Comparison of ENCODE assay signal across 10 cellular contexts in the genomic region with DNA sequence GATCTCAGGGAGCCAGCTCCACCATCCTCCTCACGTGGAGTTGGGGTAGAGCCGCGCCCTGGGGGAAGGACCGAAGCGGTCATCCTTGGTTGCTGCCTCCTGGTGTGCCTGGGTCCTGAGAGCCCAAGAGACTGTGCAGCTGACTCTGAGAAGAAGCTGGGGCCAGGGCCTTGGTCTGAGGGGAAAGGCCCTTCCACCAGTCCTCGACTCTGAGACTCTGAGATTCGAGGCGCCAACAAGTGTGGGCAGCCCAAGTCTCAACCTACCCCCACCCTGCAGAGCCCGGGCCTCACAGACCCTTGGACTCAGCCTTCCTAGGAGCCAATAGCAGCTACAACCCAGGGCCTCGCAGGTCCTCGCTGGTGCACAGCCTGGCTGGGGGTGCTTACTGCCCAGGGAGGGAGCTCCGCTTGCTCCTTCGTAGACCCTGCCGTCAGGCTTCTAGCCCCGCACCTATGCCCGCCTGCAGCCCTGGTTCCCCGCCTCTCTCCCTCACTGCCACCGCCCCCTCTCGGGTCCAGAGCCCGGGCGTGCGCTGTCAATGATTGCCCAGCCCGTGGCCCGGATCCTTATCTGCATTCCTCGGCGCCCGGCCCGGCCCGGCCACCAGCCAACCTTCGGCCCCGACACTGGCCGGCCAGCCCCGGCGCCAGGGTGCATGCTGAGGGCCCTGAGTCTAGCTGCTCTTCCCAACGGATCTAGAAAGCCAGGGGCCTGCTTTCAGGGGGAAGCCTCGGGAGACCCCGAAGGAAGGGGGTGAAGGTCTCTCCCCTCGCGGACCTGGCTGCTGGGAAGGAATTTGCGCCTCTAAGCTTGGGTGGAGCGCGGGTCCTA. TPM values are rescaled to one million over a fixed set of nuclear protein-coding genes. Genes with fewer than 3 reads are reported as not detected.
DNase-seq lines count a peak whose midpoint lies in the region; ATAC-seq and TF ChIP-seq lines count a peak whose summit lies in the region.
"Had no signal": no experiment of that assay in that cellular context is flagged by ENCODE, and none has a peak within 500 bp of the region (broad histone marks: within the 10 kb centered on the region; RNA-seq: fewer than 3 reads in every experiment).

No MANE protein-coding gene starts in this region.

- H3K4me3 ChIP-seq in astrocyte of the spinal cord (ENCODE audit: low read depth, low read length) (peak overlapping the region; percentile 1), lung (no peak overlapping the region), urinary bladder (ENCODE audit: low read depth, low read length) (peak overlapping the region; percentile 9)
- H3K4me3 ChIP-seq: SK-N-MC had no signal

- intact Hi-C loops in Right ventricle myocardium superior (cut with DNase I), result loop anchor here (2.0 to 5.0 kb wide), 2 partner anchors 60 to 94 kb away; no protein-coding TSS in a partner anchor
- intact Hi-C loops in cardiac septum (cut with DNase I), result loop anchor here (1.0 to 5.0 kb wide), 3 partner anchors 61 to 244 kb away; no protein-coding TSS in a partner anchor

- H3K27ac ChIP-seq in lung (ENCODE audit: low read depth in 1 of 2, low read length in 1 of 2), result no peak overlapping the region
- H3K27ac ChIP-seq in urinary bladder (ENCODE audit: low read depth), result no peak overlapping the region
- H3K27ac ChIP-seq: SK-N-MC had no signal

- TF ChIP-seq CTCF in astrocyte of the spinal cord (IDR thresholded peaks at IDR 0.05; ENCODE audit: low read depth, low read length), result no peak
- TF ChIP-seq CTCF in lung (IDR thresholded peaks at IDR 0.05; ENCODE audit: control extremely low read depth, extremely low read depth), result no peak

- 6 to 8% methylated on average over 42 of the region's 42 CpGs for WGBS in lung, 2 donors
- WGBS in urinary bladder, result 6% methylated on average over 42 of the region's 42 CpGs

- in situ Hi-C loops in astrocyte of the spinal cord (cut with HindIII; ENCODE audit: low sequenced_read_pairs), result no loop called here

- H3K9me3 ChIP-seq in lung (ENCODE audit: control insufficient read depth in 2 of 2, insufficient read depth in 1 of 2, low read length in 1 of 2), result no peaks in the 10 kb centered on the region

- peaks cover 0 to 4% of the 10 kb centered on the region in 2 donors for H3K36me3 ChIP-seq in lung (ENCODE audit: control insufficient read depth in 2 of 2, insufficient read depth in 2 of 2, low read length in 2 of 2)
- no peaks in the 10 kb centered on the region for H3K36me3 ChIP-seq in urinary bladder (ENCODE audit: insufficient read depth)

- H3K4me1 ChIP-seq in lung (ENCODE audit: control insufficient read depth in 2 of 2, insufficient read depth in 2 of 2, low read length in 2 of 2), result peaks cover 7 to 16% of the 10 kb centered on the region in 2 donors
- H3K4me1 ChIP-seq in urinary bladder (ENCODE audit: insufficient read depth), result peaks cover 4% of the 10 kb centered on the region

- no peaks in the 10 kb centered on the region for H3K27me3 ChIP-seq in lung (ENCODE audit: control insufficient read depth, insufficient read depth)

- DNase-seq in Right ventricle myocardium superior (peak; percentile 73), cardiac septum (ENCODE audit: low spot score) (no peak), astrocyte of the spinal cord (ENCODE audit: low read depth, low spot score) (no peak), lung (ENCODE audit: low spot score) (peak; percentile 77), NCI-H1105 treated with DMSO at 0.1 percent for 48 hours (lab: John Stamatoyannopoulos, UW) (no peak), DMS79 treated with DMSO at 0.1 percent for 48 hours (lab: John Stamatoyannopoulos, UW) (no peak)

- ATAC-seq in Right ventricle myocardium superior (ENCODE audit: poor library complexity) (peak; percentile 82), lung (ENCODE audit: insufficient read depth, low FRiP score) (peak; percentile 78), GM19324 (IDR thresholded peaks at IDR 0.05; ENCODE audit: low FRiP score, unreplicated experiment) (no peak)

RNA-seq across cellular contexts. Expression of gene IHH, which starts 2.0 kb away (rescaled TPM):
- total RNA-seq in Right ventricle myocardium superior (not detected), cardiac septum (not detected), lung (1 to 10 TPM; 2.2 to 4.4 TPM), urinary bladder (not detected)
- polyA plus RNA-seq in lung (1 to 10 TPM in 1 of 2 donors, under 1 TPM in 1; 0.55 to 1.8 TPM), urinary bladder (0.13 TPM)
- total RNA-seq: CD4-positive, CD25-positive, alpha-beta regulatory T cell had no signal
- polyA plus RNA-seq: CD4-positive, CD25-positive, alpha-beta regulatory T cell had no signal

RNA-seq across cellular contexts. Expression of gene CFAP65, which starts 17.4 kb away (rescaled TPM):
- not detected for total RNA-seq in Right ventricle myocardium superior
- not detected for total RNA-seq in cardiac septum
- 10 to 100 TPM; 10.3 to 16.5 TPM for total RNA-seq in lung
- 1 to 10 TPM; 3.9 to 5.8 TPM for polyA plus RNA-seq in lung
- not detected for total RNA-seq in urinary bladder
- not detected for polyA plus RNA-seq in urinary bladder
- total RNA-seq: CD4-positive, CD25-positive, alpha-beta regulatory T cell had no signal
- polyA plus RNA-seq: CD4-positive, CD25-positive, alpha-beta regulatory T cell had no signal

Comparison
In these comparisons a context has a peak if more than half of its experiments do, and no peak if none do; other contexts are left out.
1. DNase-seq: peak in Right ventricle myocardium superior (single experiment) and lung (single experiment); none in cardiac septum (single experiment), astrocyte of the spinal cord (single experiment), NCI-H1105 treated with DMSO at 0.1 percent for 48 hours (single experiment) and DMS79 treated with DMSO at 0.1 percent for 48 hours (single experiment).
2. RNA of gene CFAP65, which starts 17.4 kb away (total RNA-seq): 10.3 to 16.5 TPM in lung; not detected in Right ventricle myocardium superior (single experiment), not detected in cardiac septum (single experiment) and not detected in urinary bladder (single experiment); every median in the first group is over 10 times any median in the second.